8 cellular contexts compared by ENCODE assay signal in genomic region chr10:35409094-35409582, GRCh38.
A peak's percentile ranks its signal among the peaks of the same experiment; 100 is the strongest.
DNase-seq lines count a peak whose midpoint lies in the region; ATAC-seq and TF ChIP-seq lines count a peak whose summit lies in the region.

No MANE protein-coding gene starts in this region.

- H3K4me3 ChIP-seq in GM12865 (ENCODE audit: low read depth, low read length): no peak overlapping the region
- no peak overlapping the region for H3K4me3 ChIP-seq in kidney epithelial cell (ENCODE audit: low read depth, low read length)
- no peak overlapping the region for H3K4me3 ChIP-seq in transverse colon
- no peak overlapping the region for H3K4me3 ChIP-seq in lower leg skin (ENCODE audit: low read depth, poor library complexity, severe bottlenecking)
- no peak overlapping the region for H3K4me3 ChIP-seq in esophagus muscularis mucosa

- H3K27ac ChIP-seq in transverse colon: peak overlapping the region; percentile 35 to 58 (median 44)
- H3K27ac ChIP-seq in esophagus muscularis mucosa (replicated peaks in 1 of 4): peak overlapping the region in 2 of 4 donors; percentile 13 to 34

- H3K36me3 ChIP-seq in kidney epithelial cell (ENCODE audit: control insufficient read depth, insufficient read depth, low read length) (no peaks in the 10 kb centered on the region), transverse colon (no peaks in the 10 kb centered on the region), esophagus muscularis mucosa (no peaks in the 10 kb centered on the region)

- ATAC-seq in HG03432 (IDR thresholded peaks at IDR 0.05; ENCODE audit: unreplicated experiment): peak; percentile 89

- in situ Hi-C loops in transverse colon (cut with MboI; ENCODE audit: low pct_ligation_motif_present in 1 of 4, low pct_unique_long_range_greater_than_20kb in 1 of 4, low sequenced_read_pairs in 3 of 4): no loop called here

- H3K4me1 ChIP-seq in transverse colon (peaks cover 8 to 33% (median 16%) of the 10 kb centered on the region in 4 donors), esophagus muscularis mucosa (peaks cover 39 to 61% (median 51%) of the 10 kb centered on the region in 4 donors)

- H3K9me3 ChIP-seq in transverse colon (no peaks in the 10 kb centered on the region), esophagus muscularis mucosa (no peaks in the 10 kb centered on the region)

- no peak for TF ChIP-seq CTCF in GM12865 (IDR thresholded peaks at IDR 0.05; ENCODE audit: insufficient read depth, low read depth, low read length, missing control alignments)
- no peak for TF ChIP-seq CTCF in kidney epithelial cell (IDR thresholded peaks at IDR 0.05; ENCODE audit: insufficient read depth, low read length, poor library complexity, severe bottlenecking)
- TF ChIP-seq CTCF in transverse colon (IDR thresholded peaks at IDR 0.05): no peak
- TF ChIP-seq CTCF in lower leg skin (IDR thresholded peaks at IDR 0.05): no peak
- TF ChIP-seq CTCF in esophagus muscularis mucosa (IDR thresholded peaks at IDR 0.05): no peak

- intact Hi-C loops in transverse colon (cut with DNase I; ENCODE audit: low total_unique reads): no loop called here
- intact Hi-C loops in lower leg skin (cut with DNase I; ENCODE audit: low total_unique reads): no loop called here
- intact Hi-C loops in esophagus muscularis mucosa (cut with DNase I): no loop called here

- no peak for TF ChIP-seq POLR2A in transverse colon (IDR thresholded peaks at IDR 0.05)
- no peak for TF ChIP-seq POLR2A in lower leg skin (IDR thresholded peaks at IDR 0.05)
- no peak for TF ChIP-seq POLR2A in esophagus muscularis mucosa (IDR thresholded peaks at IDR 0.05; ENCODE audit: low read depth)

- 44 to 65% methylated on average over 1 to 2 of the region's 2 CpGs for WGBS in transverse colon (ENCODE audit: low coverage in 1 of 2), 2 donors
- 24 to 49% methylated on average over 2 of the region's 2 CpGs for WGBS in lower leg skin, 2 donors
- WGBS in esophagus muscularis mucosa: 63% methylated on average over 2 of the region's 2 CpGs

- DNase-seq in GM12865 (ENCODE audit: low read depth) (peak; percentile 26), amniotic epithelial cell (ENCODE audit: low read depth) (peak; percentile 85), kidney epithelial cell (ENCODE audit: low read depth) (peak; percentile 83), transverse colon (no peak), iPS-NIHi7 (ENCODE audit: extremely low spot score) (no peak), lower leg skin (ENCODE audit: low spot score in 2 of 2) (no peak), esophagus muscularis mucosa (ENCODE audit: extremely low spot score) (no peak)

- no peaks in the 10 kb centered on the region for H3K27me3 ChIP-seq in kidney epithelial cell (ENCODE audit: control insufficient read depth, insufficient read depth, low read length)
- no peaks in the 10 kb centered on the region for H3K27me3 ChIP-seq in transverse colon
- H3K27me3 ChIP-seq in esophagus muscularis mucosa: no peaks in the 10 kb centered on the region

- TF ChIP-seq EP300 in transverse colon (IDR thresholded peaks at IDR 0.05; ENCODE audit: low read depth) (no peak), esophagus muscularis mucosa (IDR thresholded peaks at IDR 0.05) (no peak)

Comparison
In these comparisons a context has a peak if more than half of its experiments do, and no peak if none do; other contexts are left out.
1. DNase-seq: peak in GM12865 (single experiment), amniotic epithelial cell (single experiment) and kidney epithelial cell (single experiment); none in transverse colon (single experiment), iPS-NIHi7 (single experiment), lower leg skin (0 of 2) and esophagus muscularis mucosa (single experiment).